In genomic region chr1:1978690-1979481, GRCh38 we compare ENCODE assay signal across 2 cellular contexts.
TF ChIP-seq lines count a peak whose summit lies in the region.
"Not testable (repeated sequence)": the region's sequence is repeated elsewhere in the genome, so short reads cannot be mapped to it uniquely, and the experiment has no call there.

No MANE protein-coding gene starts in this region.

TF ChIP-seq in Ishikawa, 13 proteins besides CTCF, POLR2A, EP300 and RAD21:
- 0 out of 2 replicates have a peak, but pooled peaks have one; percentile 7 for TF ChIP-seq USF1 (IDR thresholded peaks at IDR 0.05)

TF ChIP-seq in HepG2, 621 proteins besides CTCF, POLR2A, EP300 and RAD21:
- TF ChIP-seq MNT (IDR thresholded peaks at IDR 0.05) (peak; percentile 39), USF2 (IDR thresholded peaks at IDR 0.05; ENCODE audit: low read depth, low read length) (peak; percentile 56; the same call in 1 of the 2 replicates)
- not testable (repeated sequence) for TF ChIP-seq USF2 (CRISPR knock-in tag; IDR thresholded peaks at IDR 0.05; ENCODE audit: borderline replicate concordance)
